1 cellular context compared by ENCODE assay signal in genomic region chr1:9912264-9912936, GRCh38.
TF ChIP-seq lines count a peak whose summit lies in the region.

No MANE protein-coding gene starts in this region.

TF ChIP-seq in K562, 482 proteins besides CTCF, POLR2A, EP300 and RAD21:
- no peak; the same call in 1 of the 2 replicates for TF ChIP-seq EGR1 (conservative IDR thresholded peaks at IDR 0.05)
- TF ChIP-seq ZNF165 (CRISPR knock-in tag; IDR thresholded peaks at IDR 0.05; ENCODE audit: borderline replicate concordance) = 0 out of 2 replicates have a peak, but pooled peaks have one; percentile 23
- TF ChIP-seq, protein P1, sequence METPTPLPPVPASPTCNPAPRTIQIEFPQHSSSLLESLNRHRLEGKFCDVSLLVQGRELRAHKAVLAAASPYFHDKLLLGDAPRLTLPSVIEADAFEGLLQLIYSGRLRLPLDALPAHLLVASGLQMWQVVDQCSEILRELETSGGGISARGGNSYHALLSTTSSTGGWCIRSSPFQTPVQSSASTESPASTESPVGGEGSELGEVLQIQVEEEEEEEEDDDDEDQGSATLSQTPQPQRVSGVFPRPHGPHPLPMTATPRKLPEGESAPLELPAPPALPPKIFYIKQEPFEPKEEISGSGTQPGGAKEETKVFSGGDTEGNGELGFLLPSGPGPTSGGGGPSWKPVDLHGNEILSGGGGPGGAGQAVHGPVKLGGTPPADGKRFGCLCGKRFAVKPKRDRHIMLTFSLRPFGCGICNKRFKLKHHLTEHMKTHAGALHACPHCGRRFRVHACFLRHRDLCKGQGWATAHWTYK (CRISPR knock-in tag; IDR thresholded peaks at IDR 0.05) = peak; percentile 33; the same call in 1 of the 2 replicates
- TF ChIP-seq HIVEP1 (CRISPR knock-in tag; IDR thresholded peaks at IDR 0.05) = no peak
- no peak for TF ChIP-seq NFE2 (IDR thresholded peaks at IDR 0.05; ENCODE audit: low read depth)
- TF ChIP-seq POLR2H (tag; IDR thresholded peaks at IDR 0.05; ENCODE audit: low read depth) = no peak
- no peak for TF ChIP-seq ZNF140 (CRISPR knock-in tag; IDR thresholded peaks at IDR 0.05)
- 0 out of 2 replicates have a peak, but pooled peaks have one; percentile 26 for TF ChIP-seq ZNF592 (IDR thresholded peaks at IDR 0.05)
- TF ChIP-seq ZSCAN32 (CRISPR knock-in tag; IDR thresholded peaks at IDR 0.05) = no peak
- TF ChIP-seq, protein P2, sequence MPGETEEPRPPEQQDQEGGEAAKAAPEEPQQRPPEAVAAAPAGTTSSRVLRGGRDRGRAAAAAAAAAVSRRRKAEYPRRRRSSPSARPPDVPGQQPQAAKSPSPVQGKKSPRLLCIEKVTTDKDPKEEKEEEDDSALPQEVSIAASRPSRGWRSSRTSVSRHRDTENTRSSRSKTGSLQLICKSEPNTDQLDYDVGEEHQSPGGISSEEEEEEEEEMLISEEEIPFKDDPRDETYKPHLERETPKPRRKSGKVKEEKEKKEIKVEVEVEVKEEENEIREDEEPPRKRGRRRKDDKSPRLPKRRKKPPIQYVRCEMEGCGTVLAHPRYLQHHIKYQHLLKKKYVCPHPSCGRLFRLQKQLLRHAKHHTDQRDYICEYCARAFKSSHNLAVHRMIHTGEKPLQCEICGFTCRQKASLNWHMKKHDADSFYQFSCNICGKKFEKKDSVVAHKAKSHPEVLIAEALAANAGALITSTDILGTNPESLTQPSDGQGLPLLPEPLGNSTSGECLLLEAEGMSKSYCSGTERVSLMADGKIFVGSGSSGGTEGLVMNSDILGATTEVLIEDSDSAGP (CRISPR knock-in tag; IDR thresholded peaks at IDR 0.05) = no peak
- no peak for TF ChIP-seq CHD2 (IDR thresholded peaks at IDR 0.05; ENCODE audit: low read depth, low read length)
- TF ChIP-seq ZNF395 (CRISPR knock-in tag; IDR thresholded peaks at IDR 0.05) = no peak
- TF ChIP-seq, protein P3, sequence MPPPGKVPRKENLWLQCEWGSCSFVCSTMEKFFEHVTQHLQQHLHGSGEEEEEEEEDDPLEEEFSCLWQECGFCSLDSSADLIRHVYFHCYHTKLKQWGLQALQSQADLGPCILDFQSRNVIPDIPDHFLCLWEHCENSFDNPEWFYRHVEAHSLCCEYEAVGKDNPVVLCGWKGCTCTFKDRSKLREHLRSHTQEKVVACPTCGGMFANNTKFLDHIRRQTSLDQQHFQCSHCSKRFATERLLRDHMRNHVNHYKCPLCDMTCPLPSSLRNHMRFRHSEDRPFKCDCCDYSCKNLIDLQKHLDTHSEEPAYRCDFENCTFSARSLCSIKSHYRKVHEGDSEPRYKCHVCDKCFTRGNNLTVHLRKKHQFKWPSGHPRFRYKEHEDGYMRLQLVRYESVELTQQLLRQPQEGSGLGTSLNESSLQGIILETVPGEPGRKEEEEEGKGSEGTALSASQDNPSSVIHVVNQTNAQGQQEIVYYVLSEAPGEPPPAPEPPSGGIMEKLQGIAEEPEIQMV (tag; conservative IDR thresholded peaks at IDR 0.05; ENCODE audit: low read depth) = no peak
- TF ChIP-seq DPF2 (IDR thresholded peaks at IDR 0.05) = no peak
- TF ChIP-seq RUNX1 (IDR thresholded peaks at IDR 0.05; ENCODE audit: low read depth) = no peak
- no peak for TF ChIP-seq CBX8 (IDR thresholded peaks at IDR 0.05; ENCODE audit: borderline replicate concordance, extremely low read depth, low read depth, low read length, poor library complexity, severe bottlenecking)
- TF ChIP-seq ZNF785 (CRISPR knock-in tag; IDR thresholded peaks at IDR 0.05) = no peak
- TF ChIP-seq, protein P4, sequence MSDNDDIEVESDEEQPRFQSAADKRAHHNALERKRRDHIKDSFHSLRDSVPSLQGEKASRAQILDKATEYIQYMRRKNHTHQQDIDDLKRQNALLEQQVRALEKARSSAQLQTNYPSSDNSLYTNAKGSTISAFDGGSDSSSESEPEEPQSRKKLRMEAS (CRISPR knock-in tag; IDR thresholded peaks at IDR 0.05) = no peak
- TF ChIP-seq MECOM (CRISPR knock-in tag; IDR thresholded peaks at IDR 0.05) = no peak
- 0 out of 2 replicates have a peak, but pooled peaks have one; percentile 33 for TF ChIP-seq ARID3B (CRISPR knock-in tag; IDR thresholded peaks at IDR 0.05; ENCODE audit: borderline replicate concordance)
- TF ChIP-seq, protein P5, sequence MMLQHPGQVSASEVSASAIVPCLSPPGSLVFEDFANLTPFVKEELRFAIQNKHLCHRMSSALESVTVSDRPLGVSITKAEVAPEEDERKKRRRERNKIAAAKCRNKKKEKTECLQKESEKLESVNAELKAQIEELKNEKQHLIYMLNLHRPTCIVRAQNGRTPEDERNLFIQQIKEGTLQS (IDR thresholded peaks at IDR 0.05) = no peak
- TF ChIP-seq, protein P5 (CRISPR knock-in tag; conservative IDR thresholded peaks at IDR 0.05) = no peak
- 0 out of 2 replicates have a peak, but pooled peaks have one; percentile 15 for TF ChIP-seq PYGO2 (tag; IDR thresholded peaks at IDR 0.05)
- no peak for TF ChIP-seq CBFA2T2 (conservative IDR thresholded peaks at IDR 0.05)
- TF ChIP-seq ZNF311 (CRISPR knock-in tag; IDR thresholded peaks at IDR 0.05) = no peak
- TF ChIP-seq, protein P6, sequence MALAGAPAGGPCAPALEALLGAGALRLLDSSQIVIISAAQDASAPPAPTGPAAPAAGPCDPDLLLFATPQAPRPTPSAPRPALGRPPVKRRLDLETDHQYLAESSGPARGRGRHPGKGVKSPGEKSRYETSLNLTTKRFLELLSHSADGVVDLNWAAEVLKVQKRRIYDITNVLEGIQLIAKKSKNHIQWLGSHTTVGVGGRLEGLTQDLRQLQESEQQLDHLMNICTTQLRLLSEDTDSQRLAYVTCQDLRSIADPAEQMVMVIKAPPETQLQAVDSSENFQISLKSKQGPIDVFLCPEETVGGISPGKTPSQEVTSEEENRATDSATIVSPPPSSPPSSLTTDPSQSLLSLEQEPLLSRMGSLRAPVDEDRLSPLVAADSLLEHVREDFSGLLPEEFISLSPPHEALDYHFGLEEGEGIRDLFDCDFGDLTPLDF (CRISPR knock-in tag; IDR thresholded peaks at IDR 0.05) = no peak
- no peak for TF ChIP-seq TEAD2 (tag; IDR thresholded peaks at IDR 0.05)
- peak; percentile 52 for TF ChIP-seq ZFX (CRISPR knock-in tag; IDR thresholded peaks at IDR 0.05)
- TF ChIP-seq RHOXF2B (CRISPR knock-in tag; conservative IDR thresholded peaks at IDR 0.05) = no peak
